ENCODE assay signal across 8 cellular contexts in the genomic region with DNA sequence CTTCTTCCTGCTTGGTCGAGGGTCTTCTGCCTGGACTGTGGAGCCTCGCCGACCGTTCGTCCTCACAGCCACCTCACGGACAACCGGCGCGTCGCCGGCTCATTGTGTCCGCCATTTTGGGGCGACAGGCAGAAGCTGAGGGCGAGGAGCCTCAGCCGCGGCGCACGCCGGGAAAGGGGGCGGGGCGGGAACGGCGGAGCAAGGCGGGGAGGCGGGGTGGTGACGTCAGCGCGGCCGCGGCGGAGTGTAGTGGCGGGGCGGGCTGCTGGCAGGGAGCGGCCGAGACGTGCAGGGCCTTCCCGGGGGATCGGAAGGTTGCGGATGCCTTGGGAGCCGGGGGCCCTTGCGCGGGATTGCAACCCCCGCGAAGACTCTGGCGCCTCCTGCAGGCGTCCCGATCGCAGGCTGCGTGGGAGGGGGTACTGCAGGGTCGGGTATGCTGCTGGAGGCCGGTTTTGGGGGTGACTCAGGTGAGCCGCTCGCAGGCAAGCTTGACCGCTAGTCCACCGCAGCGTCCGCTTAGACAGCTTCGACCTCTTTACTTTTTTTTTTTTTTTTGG. TPM values are rescaled to one million over a fixed set of nuclear protein-coding genes. Genes with fewer than 3 reads are reported as not detected.
DNase-seq lines count a peak whose midpoint lies in the region; TF ChIP-seq lines count a peak whose summit lies in the region.

A gene with protein sequence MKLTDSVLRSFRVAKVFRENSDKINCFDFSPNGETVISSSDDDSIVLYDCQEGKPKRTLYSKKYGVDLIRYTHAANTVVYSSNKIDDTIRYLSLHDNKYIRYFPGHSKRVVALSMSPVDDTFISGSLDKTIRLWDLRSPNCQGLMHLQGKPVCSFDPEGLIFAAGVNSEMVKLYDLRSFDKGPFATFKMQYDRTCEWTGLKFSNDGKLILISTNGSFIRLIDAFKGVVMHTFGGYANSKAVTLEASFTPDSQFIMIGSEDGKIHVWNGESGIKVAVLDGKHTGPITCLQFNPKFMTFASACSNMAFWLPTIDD (minus strand): TSS at position 140 of the 560 bp plus-strand sequence. CDS start 288 bp downstream, outside the sequence.

- H3K4me3 Mint-ChIP-seq in HFFc6: peak within 1 kb of the TSS; percentile 97

- H2AFZ ChIP-seq in SK-N-SH (ENCODE audit: low read depth) (peak within 1 kb of the TSS; percentile 77; the same call in 1 of the 2 replicates), osteoblast (ENCODE audit: low read length) (peak within 1 kb of the TSS; percentile 90)

- H3K27me3 Mint-ChIP-seq in HFFc6 (ENCODE audit: insufficient read depth): peaks cover 4% of the 10 kb centered on the region; the same call in 1 of the 2 replicates

- 2% methylated on average over 15 of the region's 58 CpGs for WGBS in SK-N-SH (ENCODE audit: low lambda C conversion rate)
- WGBS in testis, 2 donors: 0 to 1% methylated on average over 16 to 58 of the region's 58 CpGs

- no peaks in the 10 kb centered on the region for H3K9me3 Mint-ChIP-seq in HFFc6

- DNase-seq in GM10248 (ENCODE audit: extremely low spot score) (peak; percentile 96), HFFc6 (peak; percentile 90), NAMALWA (ENCODE audit: low spot score) (peak; percentile 81), SK-N-SH (peak; percentile 98), globus pallidus (ENCODE audit: low spot score) (peak; percentile 94), osteoblast (ENCODE audit: insufficient read length, low spot score, missing footprints) (peak; percentile 99), testis (peak; percentile 98)
- DNase-seq in activated naive CD4-positive, alpha-beta T cell treated with anti-CD3 and anti-CD28 coated beads, Interleukin-2, amount 50 U/mL, for 16 hours: peak; percentile 99

- peak within 1 kb of the TSS; percentile 96 for H3K4me2 ChIP-seq in SK-N-SH
- H3K4me2 ChIP-seq in osteoblast (ENCODE audit: insufficient read depth, low read length): peak within 1 kb of the TSS; percentile 92

- H3K4me1 ChIP-seq in SK-N-SH (ENCODE audit: control insufficient read depth in 1 of 2, insufficient read depth in 2 of 2, low read depth in 1 of 2, low read length in 1 of 2): peaks cover 11 to 20% of the 10 kb centered on the region in 2 experiments; a peak in 3 of 4 replicates
- H3K4me1 ChIP-seq in osteoblast (ENCODE audit: insufficient read depth, low read length): peaks cover 39% of the 10 kb centered on the region
- H3K4me1 ChIP-seq in testis: peaks cover 42% of the 10 kb centered on the region

- TF ChIP-seq CTCF in GM10248 (IDR thresholded peaks at IDR 0.05; ENCODE audit: control extremely low read depth, extremely low read depth, low read depth, missing control alignments) (no peak), HFFc6 (IDR thresholded peaks at IDR 0.05) (peak; percentile 78), SK-N-SH (IDR thresholded peaks at IDR 0.05) (peak; percentile 61), osteoblast (IDR thresholded peaks at IDR 0.05; ENCODE audit: extremely low read depth, low read depth, low read length) (peak; percentile 49), testis (IDR thresholded peaks at IDR 0.05) (peak; percentile 13 to 42 (median 23))

- peak; percentile 76 for TF ChIP-seq POLR2A in testis (IDR thresholded peaks at IDR 0.05)

- no peaks in the 10 kb centered on the region for H3K9me3 ChIP-seq in SK-N-SH
- no peaks in the 10 kb centered on the region for H3K9me3 ChIP-seq in osteoblast (ENCODE audit: low read depth, low read length)
- no peaks in the 10 kb centered on the region for H3K9me3 ChIP-seq in testis

- peaks cover 53% of the 10 kb centered on the region for H3K79me2 ChIP-seq in SK-N-SH (ENCODE audit: insufficient read depth)
- H3K79me2 ChIP-seq in osteoblast (ENCODE audit: insufficient read depth, low read length): peaks cover 46% of the 10 kb centered on the region

- peak; percentile 38 for TF ChIP-seq RAD21 in SK-N-SH (IDR thresholded peaks at IDR 0.05; ENCODE audit: low read length)

- POLR2A ChIA-PET in GM10248 (lab: Yijun Ruan, JAX): interaction anchor here (0.7 to 1.3 kb wide), 8 partner anchors 9 to 53 kb away, joined by 3 to 6 read pairs (median 4); a partner anchor contains a TSS
- POLR2A ChIA-PET in SK-N-SH (lab: Yijun Ruan, JAX): interaction anchor here (0.6 to 5.7 kb wide), 16 partner anchors 9 to 283 kb away, joined by 3 to 67 read pairs (median 4); a partner anchor contains a TSS

- H3K27ac ChIP-seq in SK-N-SH (ENCODE audit: low read depth in 2 of 2, low read length in 1 of 2) (peak within 1 kb of the TSS; percentile 90 to 97), osteoblast (ENCODE audit: low read depth, low read length) (peak within 1 kb of the TSS; percentile 92), testis (peak within 1 kb of the TSS; percentile 88 to 99)

- H3K4me3 ChIP-seq in SK-N-SH (ENCODE audit: low read depth in 2 of 2, low read length in 1 of 2): peak within 1 kb of the TSS; percentile 71 to 92
- H3K4me3 ChIP-seq in osteoblast (ENCODE audit: insufficient read depth, low read length): peak within 1 kb of the TSS; percentile 93
- H3K4me3 ChIP-seq in testis: peak within 1 kb of the TSS; percentile 71 to 86

- H3K27me3 ChIP-seq in SK-N-SH (ENCODE audit: insufficient read depth) (no peaks in the 10 kb centered on the region), osteoblast (ENCODE audit: insufficient read depth, low read length) (no peaks in the 10 kb centered on the region), testis (no peaks in the 10 kb centered on the region)

- no peaks in the 10 kb centered on the region for H3K9me2 ChIP-seq in SK-N-SH

- H3K36me3 Mint-ChIP-seq in HFFc6 (ENCODE audit: low read depth): peaks cover 27% of the 10 kb centered on the region

- CTCF ChIA-PET in GM10248 (lab: Yijun Ruan, JAX): interaction anchor here (0.9 to 5.9 kb wide), 18 partner anchors 10 to 296 kb away, joined by 3 to 44 read pairs (median 6); a partner anchor contains a TSS
- CTCF ChIA-PET in SK-N-SH (lab: Yijun Ruan, JAX): interaction anchor here (0.5 to 5.2 kb wide), 18 partner anchors 10 to 723 kb away, joined by 3 to 63 read pairs (median 5); a partner anchor contains a TSS

- intact Hi-C loops in testis (cut with DNase I; ENCODE audit: low total_unique reads): no loop called here

- H3K27ac Mint-ChIP-seq in HFFc6: peak within 1 kb of the TSS; percentile 95

- no peak for TF ChIP-seq EP300 in SK-N-SH (IDR thresholded peaks at IDR 0.05; ENCODE audit: borderline replicate concordance in 1 of 2, low read depth in 1 of 2, low read length in 1 of 2)

- peaks cover 59% of the 10 kb centered on the region for H3K4me1 Mint-ChIP-seq in HFFc6 (ENCODE audit: low read depth)

- H3F3A ChIP-seq in SK-N-SH (replicated peaks; ENCODE audit: insufficient read depth): peaks cover 27% of the 10 kb centered on the region

- H4K20me1 ChIP-seq in SK-N-SH (ENCODE audit: insufficient read depth) (peaks cover 42% of the 10 kb centered on the region), osteoblast (ENCODE audit: insufficient read depth, low read length) (peaks cover 34% of the 10 kb centered on the region)

- H3K9ac ChIP-seq in SK-N-SH: peak within 1 kb of the TSS; percentile 97

- H3K36me3 ChIP-seq in SK-N-SH (replicated peaks in 1 of 2; ENCODE audit: control insufficient read depth in 1 of 2, insufficient read depth in 2 of 2, low read length in 1 of 2) (peaks cover 0 to 13% of the 10 kb centered on the region in 2 experiments), osteoblast (ENCODE audit: insufficient read depth, low read length) (no peaks in the 10 kb centered on the region), testis (ENCODE audit: low read depth, missing control alignments) (peaks cover 4% of the 10 kb centered on the region)

TF ChIP-seq in SK-N-SH, 30 proteins besides CTCF, POLR2A, EP300 and RAD21 (continues in another document):
- TF ChIP-seq MEF2A (IDR thresholded peaks at IDR 0.05; ENCODE audit: borderline replicate concordance, low read depth) (no peak), FOXJ3 (CRISPR knock-in tag; IDR thresholded peaks at IDR 0.05) (no peak), NRF1 (IDR thresholded peaks at IDR 0.05; ENCODE audit: low read depth, low read length) (no peak)
- TF ChIP-seq, protein P1, sequence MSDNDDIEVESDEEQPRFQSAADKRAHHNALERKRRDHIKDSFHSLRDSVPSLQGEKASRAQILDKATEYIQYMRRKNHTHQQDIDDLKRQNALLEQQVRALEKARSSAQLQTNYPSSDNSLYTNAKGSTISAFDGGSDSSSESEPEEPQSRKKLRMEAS (IDR thresholded peaks at IDR 0.05; ENCODE audit: low read depth): no peak
- TF ChIP-seq, protein P2, sequence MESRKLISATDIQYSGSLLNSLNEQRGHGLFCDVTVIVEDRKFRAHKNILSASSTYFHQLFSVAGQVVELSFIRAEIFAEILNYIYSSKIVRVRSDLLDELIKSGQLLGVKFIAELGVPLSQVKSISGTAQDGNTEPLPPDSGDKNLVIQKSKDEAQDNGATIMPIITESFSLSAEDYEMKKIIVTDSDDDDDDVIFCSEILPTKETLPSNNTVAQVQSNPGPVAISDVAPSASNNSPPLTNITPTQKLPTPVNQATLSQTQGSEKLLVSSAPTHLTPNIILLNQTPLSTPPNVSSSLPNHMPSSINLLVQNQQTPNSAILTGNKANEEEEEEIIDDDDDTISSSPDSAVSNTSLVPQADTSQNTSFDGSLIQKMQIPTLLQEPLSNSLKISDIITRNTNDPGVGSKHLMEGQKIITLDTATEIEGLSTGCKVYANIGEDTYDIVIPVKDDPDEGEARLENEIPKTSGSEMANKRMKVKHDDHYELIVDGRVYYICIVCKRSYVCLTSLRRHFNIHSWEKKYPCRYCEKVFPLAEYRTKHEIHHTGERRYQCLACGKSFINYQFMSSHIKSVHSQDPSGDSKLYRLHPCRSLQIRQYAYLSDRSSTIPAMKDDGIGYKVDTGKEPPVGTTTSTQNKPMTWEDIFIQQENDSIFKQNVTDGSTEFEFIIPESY (IDR thresholded peaks at IDR 0.05; ENCODE audit: borderline replicate concordance, low read depth): no peak
- TF ChIP-seq, protein P3, sequence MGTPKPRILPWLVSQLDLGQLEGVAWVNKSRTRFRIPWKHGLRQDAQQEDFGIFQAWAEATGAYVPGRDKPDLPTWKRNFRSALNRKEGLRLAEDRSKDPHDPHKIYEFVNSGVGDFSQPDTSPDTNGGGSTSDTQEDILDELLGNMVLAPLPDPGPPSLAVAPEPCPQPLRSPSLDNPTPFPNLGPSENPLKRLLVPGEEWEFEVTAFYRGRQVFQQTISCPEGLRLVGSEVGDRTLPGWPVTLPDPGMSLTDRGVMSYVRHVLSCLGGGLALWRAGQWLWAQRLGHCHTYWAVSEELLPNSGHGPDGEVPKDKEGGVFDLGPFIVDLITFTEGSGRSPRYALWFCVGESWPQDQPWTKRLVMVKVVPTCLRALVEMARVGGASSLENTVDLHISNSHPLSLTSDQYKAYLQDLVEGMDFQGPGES (IDR thresholded peaks at IDR 0.05; ENCODE audit: low read depth, low read length): no peak

RNA-seq across cellular contexts. Expression of the gene that starts here (rescaled TPM):
- 10 to 100 TPM; 55.2 to 62.0 (median 58.6) TPM for total RNA-seq in HFFc6 (2021; fragmentation: NEBNext Ultra II Directional; extraction: Animal tissue kit (Norgen Biotek cat#: 25700))
- 41.2 and 57.8 TPM in 2 replicates for polyA plus RNA-seq in SK-N-SH (2012; rRNA removed)
- 55.6 and 67.2 TPM in 2 replicates for polyA plus RNA-seq in SK-N-SH (2012; cell fraction: cytosol; rRNA removed)
- 11.1 and 24.5 TPM in 2 replicates for polyA plus RNA-seq in SK-N-SH (2012; cell fraction: nucleus; rRNA removed)
- 54.2 and 58.3 TPM in 2 replicates for total RNA-seq in osteoblast
- 10 to 100 TPM; 76.1 to 85.7 TPM for total RNA-seq in testis
- 80.9 TPM for polyA plus RNA-seq in testis (ENCODE audit: insufficient read depth, low read depth, low replicate concordance)

Comparison
In these comparisons a context has a peak if more than half of its experiments do, and no peak if none do; other contexts are left out.
1. Peak in every context shown above with its lines: DNase-seq, H3K4me3 ChIP-seq and H3K27ac ChIP-seq.